ENCODE assay signal across 8 cellular contexts in genomic region chr10:30437039-30437781, GRCh38. TPM values are rescaled to one million over a fixed set of nuclear protein-coding genes. Genes with fewer than 3 reads are reported as not detected.
DNase-seq lines count a peak whose midpoint lies in the region; ATAC-seq, FAIRE-seq and TF ChIP-seq lines count a peak whose summit lies in the region.

No MANE protein-coding gene starts in this region.

- H3K56ac ChIP-seq in IMR-90 (ENCODE audit: extremely low read depth, insufficient read depth, low read length) = no peak overlapping the region; the same call in 1 of the 2 replicates

- dilution Hi-C loops in IMR-90 (cut with HindIII; ENCODE audit: low sequenced_read_pairs, unreplicated experiment) = no loop called here

- in situ Hi-C loops in IMR-90 (cut with MboI; ENCODE audit: low sequenced_read_pairs) = no loop called here
- in situ Hi-C loops in HepG2 (cut with HindIII; ENCODE audit: extremely low pct_ligation_motif_present, low pct_unique_long_range_greater_than_20kb) = loop anchor here (25.0 kb wide), 1 partner anchor 1500 kb away; the partner anchor contains the start of gene ARHGAP12

- peaks cover 70% of the 10 kb centered on the region for H3K79me2 ChIP-seq in HepG2 (ENCODE audit: insufficient read depth, low read length)

- H2BK15ac ChIP-seq in IMR-90 (ENCODE audit: low read depth, low read length) = peak overlapping the region; percentile 50; the same call in 1 of the 3 replicates

- H3K27me3 ChIP-seq in CD8-positive, alpha-beta T cell (ENCODE audit: insufficient read depth, low read length) = no peaks in the 10 kb centered on the region
- H3K27me3 ChIP-seq in IMR-90 (ENCODE audit: control insufficient read depth, insufficient read depth, low read length) (no peaks in the 10 kb centered on the region), HepG2 (ENCODE audit: control insufficient read depth in 1 of 2, insufficient read depth in 2 of 2, low read length in 2 of 2) (no peaks in the 10 kb centered on the region; a peak in 1 of 5 replicates), tibial artery (no peaks in the 10 kb centered on the region)

- peak overlapping the region; percentile 2 for H2AFZ ChIP-seq in IMR-90 (replicated peaks; ENCODE audit: low read length, poor library complexity)
- no peak overlapping the region for H2AFZ ChIP-seq in HepG2 (ENCODE audit: low read length)

- peak overlapping the region; percentile 3 for H3K4me3 ChIP-seq in CD8-positive, alpha-beta T cell (ENCODE audit: low read depth, low read length)
- no peak overlapping the region for H3K4me3 ChIP-seq in IMR-90 (ENCODE audit: insufficient read depth, low read depth, low read length)
- peak overlapping the region; percentile 11 to 97 (median 93) for H3K4me3 ChIP-seq in HepG2 (replicated peaks in 1 of 3; ENCODE audit: insufficient read depth in 1 of 3, low read depth in 2 of 3, low read length in 3 of 3)
- peak overlapping the region; percentile 69 to 87 for H3K4me3 ChIP-seq in tibial artery

- no peaks in the 10 kb centered on the region for H3K9me3 Mint-ChIP-seq in CD8-positive, alpha-beta T cell
- no peaks in the 10 kb centered on the region for H3K9me3 Mint-ChIP-seq in activated naive CD8-positive, alpha-beta T cell treated with anti-CD3 and anti-CD28 coated beads for 36 hours

- H4K8ac ChIP-seq in IMR-90 (ENCODE audit: low read depth in 2 of 2, low read length in 2 of 2) = peak overlapping the region in 1 of 2 experiments; percentile 59; a peak in 2 of 4 replicates

- H3K27ac Mint-ChIP-seq in CD8-positive, alpha-beta T cell = peak overlapping the region; percentile 78
- H3K27ac Mint-ChIP-seq in activated naive CD8-positive, alpha-beta T cell treated with anti-CD3 and anti-CD28 coated beads for 36 hours = peak overlapping the region; percentile 84

- no peak for TF ChIP-seq RAD21 in IMR-90 (IDR thresholded peaks at IDR 0.05; ENCODE audit: low read length)
- no peak for TF ChIP-seq RAD21 in HepG2 (CRISPR knock-in tag; IDR thresholded peaks at IDR 0.05)

- intact Hi-C loops in CD8-positive, alpha-beta T cell (cut with DNase I, micrococcal nuclease) = loop anchor here in 1 of 2 experiments (2.0 kb wide), 1 partner anchor 18 kb away; no protein-coding TSS in a partner anchor
- intact Hi-C loops in IMR-90 (cut with micrococcal nuclease) (no loop called here), HepG2 (cut with micrococcal nuclease; ENCODE audit: unreplicated experiment) (no loop called here), tibial artery (cut with DNase I; ENCODE audit: low total_unique reads) (no loop called here)

- H2AK9ac ChIP-seq in IMR-90 (replicated peaks; ENCODE audit: low read depth, low read length, poor library complexity) = peak overlapping the region; percentile 15

- H4K91ac ChIP-seq in IMR-90 (ENCODE audit: insufficient read depth, low read depth, low read length) = no peak overlapping the region; the same call in 1 of the 2 replicates

- H3K4me1 Mint-ChIP-seq in CD8-positive, alpha-beta T cell (ENCODE audit: low read depth) = peaks cover 50% of the 10 kb centered on the region
- peaks cover 44% of the 10 kb centered on the region for H3K4me1 Mint-ChIP-seq in activated naive CD8-positive, alpha-beta T cell treated with anti-CD3 and anti-CD28 coated beads for 36 hours

- TF ChIP-seq CTCF in CD8-positive, alpha-beta T cell (IDR thresholded peaks at IDR 0.05) = no peak
- no peak for TF ChIP-seq CTCF in IMR-90 (conservative IDR thresholded peaks at IDR 0.05; ENCODE audit: low read depth, low read length)
- TF ChIP-seq CTCF in HepG2 (CRISPR knock-in tag; IDR thresholded peaks at IDR 0.05) = no peak
- TF ChIP-seq CTCF in tibial artery (IDR thresholded peaks at IDR 0.05) = no peak

- H2AK5ac ChIP-seq in IMR-90 (ENCODE audit: low read depth, low read length) = peak overlapping the region; percentile 37; the same call in 1 of the 2 replicates

- peak overlapping the region; percentile 58 for H2BK5ac ChIP-seq in IMR-90 (ENCODE audit: low read depth, low read length, poor library complexity, severe bottlenecking)

- peak overlapping the region; percentile 57 for H3K23ac ChIP-seq in IMR-90 (ENCODE audit: low read depth, low read length)

- H4K20me1 ChIP-seq in IMR-90 (ENCODE audit: insufficient read depth, low read length) = peaks cover 5% of the 10 kb centered on the region; the same call in 1 of the 2 replicates
- H4K20me1 ChIP-seq in HepG2 (ENCODE audit: insufficient read depth, low read length) = peaks cover 33% of the 10 kb centered on the region

- peak; percentile 39 for ATAC-seq in CD8-positive, alpha-beta T cell
- no peak for ATAC-seq in IMR-90 (ENCODE audit: low read depth)
- no peak for ATAC-seq in HepG2
- ATAC-seq in GM18867 (IDR thresholded peaks at IDR 0.05; ENCODE audit: unreplicated experiment) = no peak

- POLR2A ChIA-PET in CD8-positive, alpha-beta T cell (lab: Charles Lee) = interaction anchor here (0.7 to 3.1 kb wide), 8 partner anchors 19 to 99 kb away, joined by 3 to 27 read pairs (median 4); no protein-coding TSS in a partner anchor
- POLR2A ChIA-PET in IMR-90 (lab: Charles Lee; ENCODE audit: unreplicated experiment) = no interaction called here
- POLR2A ChIA-PET in HepG2 (lab: Yijun Ruan, JAX) = interaction anchor here (0.8 to 3.0 kb wide), 6 partner anchors 9 to 147 kb away, joined by 3 to 16 read pairs (median 4); no protein-coding TSS in a partner anchor

- peak; percentile 34 for FAIRE-seq in HepG2 (lab: Jason Lieb, UNC)

- H2BK20ac ChIP-seq in IMR-90 (ENCODE audit: low read depth, low read length) = peak overlapping the region; percentile 19; the same call in 1 of the 2 replicates

- no peaks in the 10 kb centered on the region for H3K36me3 ChIP-seq in CD8-positive, alpha-beta T cell (ENCODE audit: insufficient read depth, low read length)
- H3K36me3 ChIP-seq in IMR-90 (ENCODE audit: control insufficient read depth, insufficient read depth, low read length) = peaks cover 5% of the 10 kb centered on the region
- H3K36me3 ChIP-seq in HepG2 (replicated peaks in 1 of 2; ENCODE audit: control insufficient read depth in 1 of 2, insufficient read depth in 2 of 2, low read length in 2 of 2) = peaks cover 3 to 27% of the 10 kb centered on the region in 2 experiments; a peak in 4 of 5 replicates
- peaks cover 10 to 30% (median 25%) of the 10 kb centered on the region in 3 donors for H3K36me3 ChIP-seq in tibial artery

- H4K5ac ChIP-seq in IMR-90 (ENCODE audit: low read depth, low read length) = peak overlapping the region; percentile 76

- CTCF ChIA-PET in CD8-positive, alpha-beta T cell (lab: Charles Lee) = interaction anchor here (1.0 to 6.1 kb wide), 3 partner anchors 9 to 144 kb away, joined by 4 to 24 read pairs (median 5); no protein-coding TSS in a partner anchor
- CTCF ChIA-PET in IMR-90 (lab: Yijun Ruan, JAX) (interaction anchor here (1.1 kb wide), 1 partner anchor 144 kb away, joined by 3 read pairs; no protein-coding TSS in a partner anchor), HepG2 (lab: Yijun Ruan, JAX; ENCODE audit: low intra/inter-chr PET ratio, low total read pairs) (no interaction called here)

- peaks cover 5% of the 10 kb centered on the region for H3K9me1 ChIP-seq in IMR-90 (ENCODE audit: insufficient read depth, low read length)

- no peaks in the 10 kb centered on the region for H3K9me3 ChIP-seq in CD8-positive, alpha-beta T cell (ENCODE audit: low read length)
- H3K9me3 ChIP-seq in IMR-90 (ENCODE audit: control insufficient read depth, insufficient read depth, low read length) (no peaks in the 10 kb centered on the region), HepG2 (ENCODE audit: low read length) (no peaks in the 10 kb centered on the region), tibial artery (no peaks in the 10 kb centered on the region)

- H3K4me1 ChIP-seq in CD8-positive, alpha-beta T cell (ENCODE audit: insufficient read depth, low read length) = peaks cover 25% of the 10 kb centered on the region
- H3K4me1 ChIP-seq in IMR-90 (ENCODE audit: control insufficient read depth, insufficient read depth, low read length) = peaks cover 23% of the 10 kb centered on the region
- H3K4me1 ChIP-seq in HepG2 (ENCODE audit: insufficient read depth, low read length) = peaks cover 49% of the 10 kb centered on the region
- peaks cover 5 to 74% (median 44%) of the 10 kb centered on the region in 4 donors for H3K4me1 ChIP-seq in tibial artery

- peaks cover 16 to 43% of the 10 kb centered on the region in 2 experiments for H3K79me1 ChIP-seq in IMR-90 (ENCODE audit: low read depth in 1 of 2, low read length in 2 of 2)

- H3K27ac ChIP-seq in CD8-positive, alpha-beta T cell (ENCODE audit: low read depth, low read length) = no peak overlapping the region
- H3K27ac ChIP-seq in IMR-90 (ENCODE audit: insufficient read depth, low read length) = peak overlapping the region; percentile 67; the same call in 1 of the 2 replicates
- H3K27ac ChIP-seq in HepG2 (ENCODE audit: extremely low read length, insufficient read depth, low read length) = peak overlapping the region; percentile 73
- peak overlapping the region; percentile 97 to 98 for H3K27ac ChIP-seq in tibial artery

- H3K18ac ChIP-seq in IMR-90 (ENCODE audit: low read depth, low read length) = peak overlapping the region; percentile 37

- H3K14ac ChIP-seq in IMR-90 (replicated peaks; ENCODE audit: low read depth, low read length) = peak overlapping the region; percentile 34; the same call in 1 of the 2 replicates

- BruUV-seq in IMR-90 (replicated peaks; lab: Mats Ljungman, UMichigan) (no TSS peak), HepG2 (replicated peaks; lab: Mats Ljungman, UMichigan) (no TSS peak)

- 58% methylated on average over 5 of the region's 13 CpGs; no CpG with 5 or more reads in 1 of the 2 experiments for WGBS in IMR-90 (ENCODE audit: extremely low coverage in 2 of 2, insufficient read length in 1 of 2), 2 experiments
- 38% methylated on average over 13 of the region's 13 CpGs for WGBS in HepG2 (ENCODE audit: low lambda C conversion rate)

- DNase-seq in CD8-positive, alpha-beta T cell = peak in 3 of 7 experiments; percentile 15 to 33 (median 23)
- DNase-seq in IMR-90 (peak; percentile 75), HepG2 (ENCODE audit: low spot score) (no peak), tibial artery (no peak), middle frontal gyrus (ENCODE audit: extremely low spot score, low spot score) (no peak), amygdala (lab: John Stamatoyannopoulos, UW) (no peak)
- DNase-seq in activated naive CD8-positive, alpha-beta T cell treated with anti-CD3 and anti-CD28 coated beads for 36 hours = no peak

- H3K4me3 Mint-ChIP-seq in CD8-positive, alpha-beta T cell = peak overlapping the region; percentile 91
- peak overlapping the region; percentile 89 for H3K4me3 Mint-ChIP-seq in activated naive CD8-positive, alpha-beta T cell treated with anti-CD3 and anti-CD28 coated beads for 36 hours

- H3K36me3 Mint-ChIP-seq in CD8-positive, alpha-beta T cell = peaks cover 23% of the 10 kb centered on the region
- peaks cover 35% of the 10 kb centered on the region for H3K36me3 Mint-ChIP-seq in activated naive CD8-positive, alpha-beta T cell treated with anti-CD3 and anti-CD28 coated beads for 36 hours

- peak overlapping the region; percentile 35; the same call in 1 of the 2 replicates for H3K4ac ChIP-seq in IMR-90 (ENCODE audit: low read depth, low read length)

- TF ChIP-seq POLR2A in IMR-90 (IDR thresholded peaks at IDR 0.05; ENCODE audit: low read depth, low read length) (no peak), HepG2 (IDR thresholded peaks at IDR 0.05; ENCODE audit: insufficient read depth in 1 of 2, low read depth in 2 of 2, low read length in 2 of 2) (no peak)

- no peaks in the 10 kb centered on the region for H3K27me3 Mint-ChIP-seq in CD8-positive, alpha-beta T cell (ENCODE audit: low read depth)
- H3K27me3 Mint-ChIP-seq in activated naive CD8-positive, alpha-beta T cell treated with anti-CD3 and anti-CD28 coated beads for 36 hours = peaks cover 4% of the 10 kb centered on the region

- TF ChIP-seq EP300 in HepG2 (IDR thresholded peaks at IDR 0.05; ENCODE audit: low read depth in 2 of 2, low read length in 2 of 2) (no peak), HepG2 (CRISPR knock-in tag; IDR thresholded peaks at IDR 0.05; ENCODE audit: borderline replicate concordance) (no peak)

- H3K9ac ChIP-seq in IMR-90 (ENCODE audit: low read depth, low read length) = peak overlapping the region; percentile 53
- H3K9ac ChIP-seq in HepG2 (ENCODE audit: insufficient read depth, low read depth, low read length) = peak overlapping the region; percentile 88

- H2BK120ac ChIP-seq in IMR-90 (ENCODE audit: low read depth, low read length) = peak overlapping the region; percentile 68

- H3K4me2 ChIP-seq in IMR-90 (ENCODE audit: low read depth, low read length) (peak overlapping the region; percentile 59), HepG2 (ENCODE audit: low read depth, low read length) (peak overlapping the region; percentile 95)

RNA-seq across cellular contexts. Expression of gene MAP3K8, which starts 3.2 kb away (rescaled TPM):
- 10 to 100 TPM; 42.4 to 48.6 TPM for total RNA-seq in CD8-positive, alpha-beta T cell
- total RNA-seq in IMR-90 (2012; rRNA removed) = 1.8 and 3.9 TPM in 2 replicates
- 2.6 and 2.8 TPM in 2 replicates for polyA plus RNA-seq in IMR-90 (2012; rRNA removed)
- 0.93 and 1.6 TPM in 2 replicates for polyA plus RNA-seq in IMR-90 (2012; cell fraction: cytosol; rRNA removed)
- 2.8 and 29.4 TPM in 2 replicates for polyA plus RNA-seq in IMR-90 (2012; cell fraction: nucleus; rRNA removed; ENCODE audit: low replicate concordance)
- 10 to 100 TPM; 18.0 to 18.5 TPM for total RNA-seq in activated naive CD8-positive, alpha-beta T cell treated with anti-CD3 and anti-CD28 coated beads for 36 hours
- 19.3 and 21.8 TPM in 2 replicates for total RNA-seq in HepG2 (2016; rRNA removed; fragmentation: Illumina TruSeq; extraction: Trizol)
- 12.2 and 13.6 TPM in 2 replicates for total RNA-seq in HepG2 (2016; cell fraction: cytosol; rRNA removed; fragmentation: Illumina TruSeq; extraction: Trizol; ENCODE audit: low read depth)
- total RNA-seq in HepG2 (2016; cell fraction: insoluble cytoplasmic fraction; rRNA removed; fragmentation: Illumina TruSeq; extraction: Trizol) = 18.0 and 21.2 TPM in 2 replicates
- 15.3 and 19.2 TPM in 2 replicates for total RNA-seq in HepG2 (2016; cell fraction: membrane; rRNA removed; fragmentation: Illumina TruSeq; extraction: Trizol)
- total RNA-seq in HepG2 (2016; cell fraction: nucleus; rRNA removed; fragmentation: Illumina TruSeq; extraction: Trizol) = 22.1 and 23.1 TPM in 2 replicates
- polyA plus RNA-seq in HepG2 (2011; rRNA removed) = 26.6 and 37.9 TPM in 2 replicates
- polyA plus RNA-seq in HepG2 (2011; cell fraction: cytosol; rRNA removed) = 12.9 and 14.6 TPM in 2 replicates
- polyA plus RNA-seq in HepG2 (2011; cell fraction: nucleus; rRNA removed) = 26.9 and 27.5 TPM in 2 replicates
- polyA plus RNA-seq in HepG2 (2012) = 11.2 and 14.3 TPM in 2 replicates
- 8.6 and 13.3 TPM in 2 replicates for polyA plus RNA-seq in HepG2 (2016; cell fraction: cytosol; fragmentation: Illumina TruSeq; extraction: Trizol; ENCODE audit: low read depth)
- polyA plus RNA-seq in HepG2 (2016; cell fraction: insoluble cytoplasmic fraction; fragmentation: Illumina TruSeq; extraction: Trizol; ENCODE audit: low read depth) = 15.6 and 17.9 TPM in 2 replicates
- polyA plus RNA-seq in HepG2 (2016; cell fraction: membrane; fragmentation: Illumina TruSeq; extraction: Trizol; ENCODE audit: low read depth) = 9.4 and 12.4 TPM in 2 replicates
- 41.0 and 46.6 TPM in 2 replicates for polyA plus RNA-seq in HepG2 (2016; cell fraction: nucleus; fragmentation: Illumina TruSeq; extraction: Trizol; ENCODE audit: insufficient read depth, low read depth)
- 15.0 and 17.4 TPM in 2 replicates for polyA minus RNA-seq in HepG2 (2011; rRNA and poly(A)+ RNA removed; ENCODE audit: low replicate concordance)
- polyA minus RNA-seq in HepG2 (2011; cell fraction: cytosol; rRNA and poly(A)+ RNA removed) = 7.3 and 10.3 TPM in 2 replicates
- polyA minus RNA-seq in HepG2 (2011; cell fraction: nucleus; rRNA and poly(A)+ RNA removed) = 30.6 and 31.2 TPM in 2 replicates
